28 cellular contexts compared by ENCODE assay signal in genomic region chr20:4550740-4551139, GRCh38.
A peak's percentile ranks its signal among the peaks of the same experiment; 100 is the strongest.
DNase-seq lines count a peak whose midpoint lies in the region; ATAC-seq and TF ChIP-seq lines count a peak whose summit lies in the region.
"Had no signal": no experiment of that assay in that cellular context is flagged by ENCODE, and none has a peak within 500 bp of the region (broad histone marks: within the 10 kb centered on the region; RNA-seq: fewer than 3 reads in every experiment).

No MANE protein-coding gene starts in this region.

- H3K9me3 Mint-ChIP-seq in activated CD8-positive, alpha-beta memory T cell treated with anti-CD3 and anti-CD28 coated beads, Interleukin-2, amount 10 ng/mL, durations not matched to agents 7 days and 5 days (ENCODE audit: low read depth): no peaks in the 10 kb centered on the region
- H3K9me3 Mint-ChIP-seq: activated naive CD4-positive, alpha-beta T cell treated with anti-CD3 and anti-CD28 coated beads for 36 hours; stimulated activated memory B cell treated with anti-CD40 and anti-IgM and Interleukin-4, amounts not matched to agents 10 μg/mL and 1 μg/mL and 100 μg/mL, for 72 hours had no signal

- peaks cover 49% of the 10 kb centered on the region for H3K27me3 Mint-ChIP-seq in activated CD8-positive, alpha-beta memory T cell treated with anti-CD3 and anti-CD28 coated beads, Interleukin-2, amount 10 ng/mL, durations not matched to agents 7 days and 5 days

- no peaks in the 10 kb centered on the region for H3K4me1 ChIP-seq in psoas muscle
- H3K4me1 ChIP-seq: gastrocnemius medialis had no signal

- no peaks in the 10 kb centered on the region for H3K36me3 ChIP-seq in kidney epithelial cell (ENCODE audit: control insufficient read depth, insufficient read depth, low read length)
- no peaks in the 10 kb centered on the region for H3K36me3 ChIP-seq in psoas muscle (ENCODE audit: insufficient read depth in 1 of 2, low read depth in 1 of 2)
- H3K36me3 ChIP-seq: gastrocnemius medialis, MG63, ovary had no signal

- ATAC-seq in psoas muscle (no peak), GM21737 (IDR thresholded peaks at IDR 0.05; ENCODE audit: unreplicated experiment) (no peak)
- no peak for ATAC-seq in activated CD8-positive, alpha-beta memory T cell treated with anti-CD3 and anti-CD28 coated beads, Interleukin-2, amount 10 ng/mL, durations not matched to agents 7 days and 5 days
- ATAC-seq: activated T-cell treated with anti-CD3 and anti-CD28 coated beads, Interleukin-2, amount 50 U/mL, for 4 hours; gastrocnemius medialis; stimulated activated memory B cell treated with anti-CD40 and anti-IgM and Interleukin-4, amounts not matched to agents 10 μg/mL and 1 μg/mL and 100 μg/mL, for 72 hours had no signal

- H3K27me3 ChIP-seq in kidney epithelial cell (ENCODE audit: control insufficient read depth, insufficient read depth, low read length) (no peaks in the 10 kb centered on the region), psoas muscle (ENCODE audit: insufficient read depth in 3 of 3, low read length in 2 of 3) (no peaks in the 10 kb centered on the region)
- H3K27me3 ChIP-seq: gastrocnemius medialis, MG63, ovary had no signal

- no peaks in the 10 kb centered on the region for H3K4me1 Mint-ChIP-seq in activated CD8-positive, alpha-beta memory T cell treated with anti-CD3 and anti-CD28 coated beads, Interleukin-2, amount 10 ng/mL, durations not matched to agents 7 days and 5 days
- H3K4me1 Mint-ChIP-seq: activated B cell treated with CpG ODN at 0.5 μM for 24 hours; naive B cell; stimulated activated memory B cell treated with anti-CD40 and anti-IgM and Interleukin-4, amounts not matched to agents 10 μg/mL and 1 μg/mL and 100 μg/mL, for 72 hours had no signal

- no peak overlapping the region for H3K27ac Mint-ChIP-seq in activated CD8-positive, alpha-beta memory T cell treated with anti-CD3 and anti-CD28 coated beads, Interleukin-2, amount 10 ng/mL, durations not matched to agents 7 days and 5 days
- H3K27ac Mint-ChIP-seq: activated B cell treated with CpG ODN at 0.5 μM for 24 hours; activated naive CD4-positive, alpha-beta T cell treated with anti-CD3 and anti-CD28 coated beads for 36 hours; naive B cell; stimulated activated memory B cell treated with anti-CD40 and anti-IgM and Interleukin-4, amounts not matched to agents 10 μg/mL and 1 μg/mL and 100 μg/mL, for 72 hours had no signal

- WGBS in psoas muscle, 3 donors: 74 to 86% (median 75%) methylated on average over 1 of the region's 1 CpG

- DNase-seq in Daoy (ENCODE audit: low read depth) (peak; percentile 73), HS-5 (ENCODE audit: low read depth) (peak; percentile 72), SW 1271 (lab: John Stamatoyannopoulos, UW) (peak; percentile 69 to 90), kidney epithelial cell (ENCODE audit: low read depth) (peak; percentile 14), psoas muscle (no peak), SHP77 treated with DMSO at 0.1 percent for 48 hours (lab: John Stamatoyannopoulos, UW) (no peak)
- no peak for DNase-seq in activated CD8-positive, alpha-beta memory T cell treated with anti-CD3 and anti-CD28 coated beads, Interleukin-2, amount 10 ng/mL, durations not matched to agents 7 days and 5 days
- DNase-seq: activated B cell treated with CpG ODN at 0.5 μM for 24 hours; activated naive CD4-positive, alpha-beta T cell treated with anti-CD3 and anti-CD28 coated beads for 36 hours; activated T-cell treated with anti-CD3 and anti-CD28 coated beads, Interleukin-2, amount 50 U/mL, for 4 hours; amygdala; central memory CD4-positive, alpha-beta T cell; DMS 273 treated with DMSO at 0.1 percent for 48 hours; dorsolateral prefrontal cortex; gastrocnemius medialis; GF-D8; kidney glomerular epithelial cell; mesendoderm; MG63; naive B cell; NCI-H1694; NCI-H2227 treated with DMSO at 0.1 percent for 48 hours; NCI-H82; ovary; stimulated activated CD4-positive, alpha-beta T cell treated with anti-CD3 and anti-CD28 coated beads, Interleukin-1b, Interleukin-23, amount 100 ng/mL, for 48 hours; T-helper 9 cell had no signal

- no peak overlapping the region for H3K4me3 ChIP-seq in kidney epithelial cell (ENCODE audit: low read depth, low read length)
- H3K4me3 ChIP-seq in psoas muscle: no peak overlapping the region
- H3K4me3 ChIP-seq: dorsolateral prefrontal cortex, gastrocnemius medialis, MG63, ovary had no signal

- no peak for TF ChIP-seq CTCF in kidney epithelial cell (IDR thresholded peaks at IDR 0.05; ENCODE audit: insufficient read depth, low read length, poor library complexity, severe bottlenecking)
- TF ChIP-seq CTCF in psoas muscle (IDR thresholded peaks at IDR 0.05): no peak

- CTCF ChIA-PET in activated CD8-positive, alpha-beta memory T cell treated with anti-CD3 and anti-CD28 coated beads, Interleukin-2, amount 10 ng/mL, durations not matched to agents 7 days and 5 days (lab: Charles Lee): interaction anchor here (0.6 kb wide), 1 partner anchor 387 kb away, joined by 3 read pairs; no protein-coding TSS in a partner anchor

- no peaks in the 10 kb centered on the region for H3K36me3 Mint-ChIP-seq in activated CD8-positive, alpha-beta memory T cell treated with anti-CD3 and anti-CD28 coated beads, Interleukin-2, amount 10 ng/mL, durations not matched to agents 7 days and 5 days
- H3K36me3 Mint-ChIP-seq: stimulated activated memory B cell treated with anti-CD40 and anti-IgM and Interleukin-4, amounts not matched to agents 10 μg/mL and 1 μg/mL and 100 μg/mL, for 72 hours had no signal

- no peak overlapping the region for H3K4me3 Mint-ChIP-seq in activated CD8-positive, alpha-beta memory T cell treated with anti-CD3 and anti-CD28 coated beads, Interleukin-2, amount 10 ng/mL, durations not matched to agents 7 days and 5 days
- H3K4me3 Mint-ChIP-seq: activated B cell treated with CpG ODN at 0.5 μM for 24 hours; activated naive CD4-positive, alpha-beta T cell treated with anti-CD3 and anti-CD28 coated beads for 36 hours; activated T-cell treated with anti-CD3 and anti-CD28 coated beads, Interleukin-2, amount 50 U/mL, for 4 hours; stimulated activated memory B cell treated with anti-CD40 and anti-IgM and Interleukin-4, amounts not matched to agents 10 μg/mL and 1 μg/mL and 100 μg/mL, for 72 hours had no signal

- intact Hi-C loops in psoas muscle (cut with DNase I): no loop called here

- no peaks in the 10 kb centered on the region for H3K9me3 ChIP-seq in psoas muscle
- H3K9me3 ChIP-seq: gastrocnemius medialis, MG63, ovary had no signal

- no peak overlapping the region for H3K27ac ChIP-seq in psoas muscle
- H3K27ac ChIP-seq: dorsolateral prefrontal cortex, gastrocnemius medialis, ovary had no signal

Comparison
In these comparisons a context has a peak if more than half of its experiments do, and no peak if none do; other contexts are left out.
1. DNase-seq: peak in Daoy (single experiment), HS-5 (single experiment), SW 1271 (2 of 2) and kidney epithelial cell (single experiment); none in psoas muscle (0 of 2), SHP77 treated with DMSO at 0.1 percent for 48 hours (single experiment) and activated CD8-positive, alpha-beta memory T cell treated with anti-CD3 and anti-CD28 coated beads, Interleukin-2, amount 10 ng/mL, durations not matched to agents 7 days and 5 days (single experiment).